Comparison of ENCODE assay signal across 1 cellular context in the genomic region with DNA sequence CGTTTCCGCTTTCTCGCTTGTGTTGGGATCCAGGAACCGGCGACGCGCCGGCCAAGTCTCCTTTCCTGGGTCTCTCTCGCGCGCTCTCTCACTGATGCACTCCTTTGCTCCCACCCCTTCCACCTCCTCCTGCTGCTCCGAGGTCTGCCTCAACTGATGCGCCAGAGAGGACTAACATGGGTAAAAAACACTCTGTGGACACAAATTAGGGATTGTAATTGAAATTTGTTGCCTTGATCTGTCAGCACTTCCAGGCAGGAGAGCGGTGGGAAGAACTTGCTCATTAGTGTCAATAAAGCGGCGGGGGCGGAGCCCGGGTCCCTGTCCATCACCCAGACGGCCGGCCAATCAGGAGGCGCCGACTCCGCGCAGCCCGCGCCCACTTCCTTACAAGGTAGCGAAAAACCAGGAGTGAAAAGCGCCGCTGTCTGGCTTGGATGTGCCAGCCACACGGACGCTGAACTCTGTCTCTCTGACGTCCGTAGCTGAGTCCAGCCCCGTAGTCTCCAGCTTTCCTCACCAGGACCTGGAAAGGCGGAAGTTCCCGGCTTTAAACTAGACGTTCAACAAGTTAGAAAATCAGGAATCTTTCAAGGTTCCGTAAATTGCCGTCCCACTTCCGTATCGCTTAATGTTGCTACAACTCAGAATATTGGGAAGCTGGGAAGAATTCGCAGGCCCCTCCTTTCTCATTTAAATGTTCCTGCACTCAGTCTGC.
TF ChIP-seq lines count a peak whose summit lies in the region.

A gene (minus strand): TSS at position 267 of the 718 bp plus-strand sequence. CDS start 417 bp downstream, outside the sequence.

TF ChIP-seq in K562, 482 proteins besides CTCF, POLR2A, EP300 and RAD21 (continued from another document and continues in another):
- TF ChIP-seq, protein P1, sequence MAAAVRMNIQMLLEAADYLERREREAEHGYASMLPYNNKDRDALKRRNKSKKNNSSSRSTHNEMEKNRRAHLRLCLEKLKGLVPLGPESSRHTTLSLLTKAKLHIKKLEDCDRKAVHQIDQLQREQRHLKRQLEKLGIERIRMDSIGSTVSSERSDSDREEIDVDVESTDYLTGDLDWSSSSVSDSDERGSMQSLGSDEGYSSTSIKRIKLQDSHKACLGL (CRISPR knock-in tag; IDR thresholded peaks at IDR 0.05; ENCODE audit: borderline replicate concordance, poor library complexity, severe bottlenecking), result no peak
- TF ChIP-seq, protein P2, sequence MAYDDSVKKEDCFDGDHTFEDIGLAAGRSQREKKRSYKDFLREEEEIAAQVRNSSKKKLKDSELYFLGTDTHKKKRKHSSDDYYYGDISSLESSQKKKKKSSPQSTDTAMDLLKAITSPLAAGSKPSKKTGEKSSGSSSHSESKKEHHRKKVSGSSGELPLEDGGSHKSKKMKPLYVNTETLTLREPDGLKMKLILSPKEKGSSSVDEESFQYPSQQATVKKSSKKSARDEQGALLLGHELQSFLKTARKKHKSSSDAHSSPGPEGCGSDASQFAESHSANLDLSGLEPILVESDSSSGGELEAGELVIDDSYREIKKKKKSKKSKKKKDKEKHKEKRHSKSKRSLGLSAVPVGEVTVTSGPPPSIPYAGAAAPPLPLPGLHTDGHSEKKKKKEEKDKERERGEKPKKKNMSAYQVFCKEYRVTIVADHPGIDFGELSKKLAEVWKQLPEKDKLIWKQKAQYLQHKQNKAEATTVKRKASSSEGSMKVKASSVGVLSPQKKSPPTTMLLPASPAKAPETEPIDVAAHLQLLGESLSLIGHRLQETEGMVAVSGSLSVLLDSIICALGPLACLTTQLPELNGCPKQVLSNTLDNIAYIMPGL (CRISPR knock-in tag; IDR thresholded peaks at IDR 0.05), result no peak
- TF ChIP-seq, protein P3, sequence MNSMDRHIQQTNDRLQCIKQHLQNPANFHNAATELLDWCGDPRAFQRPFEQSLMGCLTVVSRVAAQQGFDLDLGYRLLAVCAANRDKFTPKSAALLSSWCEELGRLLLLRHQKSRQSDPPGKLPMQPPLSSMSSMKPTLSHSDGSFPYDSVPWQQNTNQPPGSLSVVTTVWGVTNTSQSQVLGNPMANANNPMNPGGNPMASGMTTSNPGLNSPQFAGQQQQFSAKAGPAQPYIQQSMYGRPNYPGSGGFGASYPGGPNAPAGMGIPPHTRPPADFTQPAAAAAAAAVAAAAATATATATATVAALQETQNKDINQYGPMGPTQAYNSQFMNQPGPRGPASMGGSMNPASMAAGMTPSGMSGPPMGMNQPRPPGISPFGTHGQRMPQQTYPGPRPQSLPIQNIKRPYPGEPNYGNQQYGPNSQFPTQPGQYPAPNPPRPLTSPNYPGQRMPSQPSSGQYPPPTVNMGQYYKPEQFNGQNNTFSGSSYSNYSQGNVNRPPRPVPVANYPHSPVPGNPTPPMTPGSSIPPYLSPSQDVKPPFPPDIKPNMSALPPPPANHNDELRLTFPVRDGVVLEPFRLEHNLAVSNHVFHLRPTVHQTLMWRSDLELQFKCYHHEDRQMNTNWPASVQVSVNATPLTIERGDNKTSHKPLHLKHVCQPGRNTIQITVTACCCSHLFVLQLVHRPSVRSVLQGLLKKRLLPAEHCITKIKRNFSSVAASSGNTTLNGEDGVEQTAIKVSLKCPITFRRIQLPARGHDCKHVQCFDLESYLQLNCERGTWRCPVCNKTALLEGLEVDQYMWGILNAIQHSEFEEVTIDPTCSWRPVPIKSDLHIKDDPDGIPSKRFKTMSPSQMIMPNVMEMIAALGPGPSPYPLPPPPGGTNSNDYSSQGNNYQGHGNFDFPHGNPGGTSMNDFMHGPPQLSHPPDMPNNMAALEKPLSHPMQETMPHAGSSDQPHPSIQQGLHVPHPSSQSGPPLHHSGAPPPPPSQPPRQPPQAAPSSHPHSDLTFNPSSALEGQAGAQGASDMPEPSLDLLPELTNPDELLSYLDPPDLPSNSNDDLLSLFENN (IDR thresholded peaks at IDR 0.05; ENCODE audit: low read depth in 2 of 2, low read length in 2 of 2), result 0 out of 4 replicates have a peak, but pooled peaks of 1 of the 2 experiments have one; percentile 48
- TF ChIP-seq BACH1 (tag; IDR thresholded peaks at IDR 0.05) (0 out of 2 replicates have a peak, but pooled peaks have one; percentile 36), TARDBP (IDR thresholded peaks at IDR 0.05) (no peak), ARID1B (IDR thresholded peaks at IDR 0.05) (peak; percentile 36; the same call in 1 of the 2 replicates), ZNF644 (tag; IDR thresholded peaks at IDR 0.05; ENCODE audit: low read depth) (0 out of 2 replicates have a peak, but pooled peaks have one; percentile 56), NFRKB (IDR thresholded peaks at IDR 0.05; ENCODE audit: low read depth) (0 out of 2 replicates have a peak, but pooled peaks have one; percentile 14), MTA3 (IDR thresholded peaks at IDR 0.05; ENCODE audit: borderline replicate concordance) (peak; percentile 92; the same call in 1 of the 2 replicates), CTBP1 (IDR thresholded peaks at IDR 0.05; ENCODE audit: borderline replicate concordance) (peak; percentile 84), ZNF76 (CRISPR knock-in tag; IDR thresholded peaks at IDR 0.05; ENCODE audit: borderline replicate concordance) (no peak), CREM (IDR thresholded peaks at IDR 0.05; ENCODE audit: low read depth) (peak; percentile 94), SOX6 (IDR thresholded peaks at IDR 0.05) (peak; percentile 77), GATAD2B (IDR thresholded peaks at IDR 0.05; ENCODE audit: borderline replicate concordance) (0 out of 2 replicates have a peak, but pooled peaks have one; percentile 12), TBP (optimal IDR thresholded peaks at IDR 0.05; ENCODE audit: low read depth, low read length) (peak; percentile 89), ZSCAN29 (IDR thresholded peaks at IDR 0.05) (0 out of 2 replicates have a peak, but pooled peaks have one; percentile 48), NCOA1 (IDR thresholded peaks at IDR 0.05; ENCODE audit: low read depth) (0 out of 2 replicates have a peak, but pooled peaks have one; percentile 38), POLR2G (IDR thresholded peaks at IDR 0.05; ENCODE audit: low read depth, low read length) (peak; percentile 86), ELF2 (CRISPR knock-in tag; IDR thresholded peaks at IDR 0.05) (peak; percentile 32; the same call in 1 of the 2 replicates), STAT5A (IDR thresholded peaks at IDR 0.05; ENCODE audit: borderline replicate concordance, low read length) (peak; percentile 27; the same call in 1 of the 2 replicates), NEUROD1 (IDR thresholded peaks at IDR 0.05; ENCODE audit: borderline replicate concordance, low read depth, low read length, partially characterized antibody) (peak; percentile 97), HDAC1 (IDR thresholded peaks at IDR 0.05) (peak in 1 of 2 experiments; percentile 23; a peak in 1 of 4 replicates), SMAD4 (CRISPR knock-in tag; conservative IDR thresholded peaks at IDR 0.05) (peak; percentile 84), ZNF707 (CRISPR knock-in tag; conservative IDR thresholded peaks at IDR 0.05) (no peak), MEIS2 (IDR thresholded peaks at IDR 0.05; ENCODE audit: partially characterized antibody) (peak; percentile 87), CBFA2T2 (conservative IDR thresholded peaks at IDR 0.05) (no peak), FOXK2 (conservative IDR thresholded peaks at IDR 0.05 in 1 of 2, IDR thresholded peaks at IDR 0.05 in 1 of 2; ENCODE audit: low read depth in 2 of 2) (peak; percentile 67 to 81; a peak in 3 of 4 replicates), POLR2AphosphoS5 (IDR thresholded peaks at IDR 0.05; ENCODE audit: control insufficient read depth, insufficient read depth, low read depth, low read length) (peak; percentile 59), HCFC1 (IDR thresholded peaks at IDR 0.05; ENCODE audit: low read depth, low read length) (peak; percentile 52; the same call in 1 of the 2 replicates), ZKSCAN8 (CRISPR knock-in tag; IDR thresholded peaks at IDR 0.05) (0 out of 2 replicates have a peak, but pooled peaks have one; percentile 45), SAP30 (IDR thresholded peaks at IDR 0.05; ENCODE audit: borderline replicate concordance, insufficient read depth, low read depth, low read length, poor library complexity, severe bottlenecking) (no peak), CCNT2 (IDR thresholded peaks at IDR 0.05; ENCODE audit: borderline replicate concordance, extremely low read depth, insufficient read length, low read depth, low read length) (peak; percentile 46), POLR3G (IDR thresholded peaks at IDR 0.05; ENCODE audit: extremely low read depth, insufficient read length, insufficient replicate concordance) (no peak), HDAC3 (IDR thresholded peaks at IDR 0.05; ENCODE audit: borderline replicate concordance, partially characterized antibody) (peak; percentile 81), CBX3 (IDR thresholded peaks at IDR 0.05; ENCODE audit: borderline replicate concordance in 1 of 2, low read length in 2 of 2) (peak in 1 of 2 experiments; percentile 71; a peak in 1 of 3 replicates), ETV5 (CRISPR knock-in tag; IDR thresholded peaks at IDR 0.05; ENCODE audit: low read depth) (peak; percentile 30; the same call in 1 of the 2 replicates), POLR2H (tag; IDR thresholded peaks at IDR 0.05; ENCODE audit: low read depth) (peak; percentile 87), SUPT5H (IDR thresholded peaks at IDR 0.05) (peak; percentile 74), ZFP36 (IDR thresholded peaks at IDR 0.05; ENCODE audit: low read depth, low read length, partially characterized antibody) (peak; percentile 40), TOE1 (IDR thresholded peaks at IDR 0.05; ENCODE audit: borderline replicate concordance) (peak; percentile 88), TOE1 (CRISPR knock-in tag; IDR thresholded peaks at IDR 0.05; ENCODE audit: borderline replicate concordance, low read depth) (no peak), TAL1 (IDR thresholded peaks at IDR 0.05) (no peak), PHF8 (IDR thresholded peaks at IDR 0.05; ENCODE audit: borderline replicate concordance, low read length) (0 out of 2 replicates have a peak, but pooled peaks have one; percentile 36), PHF21A (IDR thresholded peaks at IDR 0.05; ENCODE audit: borderline replicate concordance, low read depth) (0 out of 2 replicates have a peak, but pooled peaks have one; percentile 65)
- TF ChIP-seq, protein P4, sequence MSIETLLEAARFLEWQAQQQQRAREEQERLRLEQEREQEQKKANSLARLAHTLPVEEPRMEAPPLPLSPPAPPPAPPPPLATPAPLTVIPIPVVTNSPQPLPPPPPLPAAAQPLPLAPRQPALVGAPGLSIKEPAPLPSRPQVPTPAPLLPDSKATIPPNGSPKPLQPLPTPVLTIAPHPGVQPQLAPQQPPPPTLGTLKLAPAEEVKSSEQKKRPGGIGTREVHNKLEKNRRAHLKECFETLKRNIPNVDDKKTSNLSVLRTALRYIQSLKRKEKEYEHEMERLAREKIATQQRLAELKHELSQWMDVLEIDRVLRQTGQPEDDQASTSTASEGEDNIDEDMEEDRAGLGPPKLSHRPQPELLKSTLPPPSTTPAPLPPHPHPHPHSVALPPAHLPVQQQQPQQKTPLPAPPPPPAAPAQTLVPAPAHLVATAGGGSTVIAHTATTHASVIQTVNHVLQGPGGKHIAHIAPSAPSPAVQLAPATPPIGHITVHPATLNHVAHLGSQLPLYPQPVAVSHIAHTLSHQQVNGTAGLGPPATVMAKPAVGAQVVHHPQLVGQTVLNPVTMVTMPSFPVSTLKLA (conservative IDR thresholded peaks at IDR 0.05), result peak; percentile 47 to 60; a peak in 2 of 4 replicates
- TF ChIP-seq, protein P5, sequence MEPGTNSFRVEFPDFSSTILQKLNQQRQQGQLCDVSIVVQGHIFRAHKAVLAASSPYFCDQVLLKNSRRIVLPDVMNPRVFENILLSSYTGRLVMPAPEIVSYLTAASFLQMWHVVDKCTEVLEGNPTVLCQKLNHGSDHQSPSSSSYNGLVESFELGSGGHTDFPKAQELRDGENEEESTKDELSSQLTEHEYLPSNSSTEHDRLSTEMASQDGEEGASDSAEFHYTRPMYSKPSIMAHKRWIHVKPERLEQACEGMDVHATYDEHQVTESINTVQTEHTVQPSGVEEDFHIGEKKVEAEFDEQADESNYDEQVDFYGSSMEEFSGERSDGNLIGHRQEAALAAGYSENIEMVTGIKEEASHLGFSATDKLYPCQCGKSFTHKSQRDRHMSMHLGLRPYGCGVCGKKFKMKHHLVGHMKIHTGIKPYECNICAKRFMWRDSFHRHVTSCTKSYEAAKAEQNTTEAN (CRISPR knock-in tag; IDR thresholded peaks at IDR 0.05), result no peak
- TF ChIP-seq, protein P6, sequence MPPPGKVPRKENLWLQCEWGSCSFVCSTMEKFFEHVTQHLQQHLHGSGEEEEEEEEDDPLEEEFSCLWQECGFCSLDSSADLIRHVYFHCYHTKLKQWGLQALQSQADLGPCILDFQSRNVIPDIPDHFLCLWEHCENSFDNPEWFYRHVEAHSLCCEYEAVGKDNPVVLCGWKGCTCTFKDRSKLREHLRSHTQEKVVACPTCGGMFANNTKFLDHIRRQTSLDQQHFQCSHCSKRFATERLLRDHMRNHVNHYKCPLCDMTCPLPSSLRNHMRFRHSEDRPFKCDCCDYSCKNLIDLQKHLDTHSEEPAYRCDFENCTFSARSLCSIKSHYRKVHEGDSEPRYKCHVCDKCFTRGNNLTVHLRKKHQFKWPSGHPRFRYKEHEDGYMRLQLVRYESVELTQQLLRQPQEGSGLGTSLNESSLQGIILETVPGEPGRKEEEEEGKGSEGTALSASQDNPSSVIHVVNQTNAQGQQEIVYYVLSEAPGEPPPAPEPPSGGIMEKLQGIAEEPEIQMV (tag; conservative IDR thresholded peaks at IDR 0.05; ENCODE audit: low read depth), result peak; percentile 89
- TF ChIP-seq, protein P7, sequence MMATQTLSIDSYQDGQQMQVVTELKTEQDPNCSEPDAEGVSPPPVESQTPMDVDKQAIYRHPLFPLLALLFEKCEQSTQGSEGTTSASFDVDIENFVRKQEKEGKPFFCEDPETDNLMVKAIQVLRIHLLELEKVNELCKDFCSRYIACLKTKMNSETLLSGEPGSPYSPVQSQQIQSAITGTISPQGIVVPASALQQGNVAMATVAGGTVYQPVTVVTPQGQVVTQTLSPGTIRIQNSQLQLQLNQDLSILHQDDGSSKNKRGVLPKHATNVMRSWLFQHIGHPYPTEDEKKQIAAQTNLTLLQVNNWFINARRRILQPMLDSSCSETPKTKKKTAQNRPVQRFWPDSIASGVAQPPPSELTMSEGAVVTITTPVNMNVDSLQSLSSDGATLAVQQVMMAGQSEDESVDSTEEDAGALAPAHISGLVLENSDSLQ (IDR thresholded peaks at IDR 0.05), result peak; percentile 99
- TF ChIP-seq, protein P8, sequence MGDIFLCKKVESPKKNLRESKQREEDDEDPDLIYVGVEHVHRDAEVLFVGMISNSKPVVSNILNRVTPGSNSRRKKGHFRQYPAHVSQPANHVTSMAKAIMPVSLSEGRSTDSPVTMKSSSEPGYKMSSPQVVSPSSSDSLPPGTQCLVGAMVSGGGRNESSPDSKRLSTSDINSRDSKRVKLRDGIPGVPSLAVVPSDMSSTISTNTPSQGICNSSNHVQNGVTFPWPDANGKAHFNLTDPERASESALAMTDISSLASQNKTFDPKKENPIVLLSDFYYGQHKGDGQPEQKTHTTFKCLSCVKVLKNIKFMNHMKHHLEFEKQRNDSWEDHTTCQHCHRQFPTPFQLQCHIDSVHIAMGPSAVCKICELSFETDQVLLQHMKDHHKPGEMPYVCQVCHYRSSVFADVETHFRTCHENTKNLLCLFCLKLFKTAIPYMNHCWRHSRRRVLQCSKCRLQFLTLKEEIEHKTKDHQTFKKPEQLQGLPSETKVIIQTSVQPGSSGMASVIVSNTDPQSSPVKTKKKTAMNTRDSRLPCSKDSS (IDR thresholded peaks at IDR 0.05; ENCODE audit: low read depth, partially characterized antibody), result no peak
